In the genomic region with DNA sequence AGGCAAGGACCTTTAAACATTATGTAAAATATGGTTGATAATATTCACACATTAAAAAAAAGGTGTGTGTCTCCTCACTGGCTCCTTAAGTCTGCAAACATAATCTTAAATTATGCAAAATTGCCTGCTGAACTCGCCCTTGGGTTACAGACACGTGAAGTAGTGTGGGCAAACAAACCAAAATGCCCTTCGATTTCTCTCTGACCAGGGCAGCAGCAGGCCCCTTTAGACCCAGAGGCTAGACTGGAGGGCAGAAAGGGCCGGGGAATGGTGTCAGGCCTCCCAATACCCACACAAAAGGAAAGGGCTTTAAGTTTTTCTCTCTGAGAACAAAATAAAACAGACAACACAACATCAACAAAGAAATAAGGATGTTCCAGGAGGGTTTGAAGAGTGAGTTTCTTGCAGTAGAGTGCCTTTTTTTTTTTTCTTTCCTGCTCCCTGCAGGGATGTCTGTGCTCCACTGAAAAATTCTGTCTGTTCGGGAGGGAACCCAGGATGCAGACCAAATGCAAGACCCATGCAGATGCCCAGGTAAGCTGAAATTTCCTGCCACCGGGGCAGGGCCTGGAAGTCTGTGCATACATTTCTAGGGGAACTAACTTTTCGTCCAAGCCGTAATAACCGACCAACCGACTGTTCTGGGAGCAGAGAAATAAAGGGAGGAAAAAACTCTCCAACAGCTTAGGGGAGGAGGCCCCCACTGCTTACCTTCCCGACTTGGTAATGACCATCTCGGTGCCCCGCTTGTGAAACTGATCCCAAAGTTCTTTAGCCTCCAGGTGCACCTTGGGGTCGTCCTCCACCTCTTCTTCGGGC, we compare ENCODE assay signal across 9 cellular contexts. TPM values are rescaled to one million over a fixed set of nuclear protein-coding genes. Genes with fewer than 3 reads are reported as not detected.
DNase-seq lines count a peak whose midpoint lies in the region; ATAC-seq and TF ChIP-seq lines count a peak whose summit lies in the region.
"Had no signal": no experiment of that assay in that cellular context is flagged by ENCODE, and none has a peak within 500 bp of the region (broad histone marks: within the 10 kb centered on the region; RNA-seq: fewer than 3 reads in every experiment).

No MANE protein-coding gene starts in this region.

- TF ChIP-seq CTCF in natural killer cell (IDR thresholded peaks at IDR 0.05): no peak

- peak overlapping the region; percentile 70 for H3K9ac ChIP-seq in mucosa of stomach (ENCODE audit: low read length)

- intact Hi-C loops in natural killer cell (cut with micrococcal nuclease) (no loop called here), aorta (cut with DNase I) (loop anchor here in 1 of 2 donors (10.0 kb wide), 1 partner anchor 652 kb away; no protein-coding TSS in a partner anchor)

- peaks cover 15 to 17% of the 10 kb centered on the region in 2 donors for H3K4me1 Mint-ChIP-seq in natural killer cell
- H3K4me1 Mint-ChIP-seq in natural killer cell treated with Interleukin-12 subunit alpha and Interleukin-12 subunit beta and Interleukin-15 and Interleukin-18, amount 100 ng/mL, for 72 hours (ENCODE audit: low read depth in 2 of 2): peaks cover 13 to 18% of the 10 kb centered on the region in 2 donors

- peak overlapping the region; percentile 35 for H3K4me3 ChIP-seq in mucosa of stomach (ENCODE audit: low read length)
- H3K4me3 ChIP-seq in aorta (ENCODE audit: low read length in 2 of 2): peak overlapping the region; percentile 59 to 60

- DNase-seq in natural killer cell: no peak
- no peak for DNase-seq in natural killer cell treated with Interleukin-12 subunit alpha and Interleukin-12 subunit beta and Interleukin-15 and Interleukin-18, amount 100 ng/mL, for 72 hours (ENCODE audit: low spot score)
- no peak for DNase-seq in aorta
- DNase-seq in DMS53 (lab: John Stamatoyannopoulos, UW): no peak
- no peak for DNase-seq in SKM-1 treated with dmso at 0.1 percent for 144 hours (lab: John Stamatoyannopoulos, UW; ENCODE audit: unreplicated experiment)
- DNase-seq: amygdala had no signal

- H3K36me3 ChIP-seq in mucosa of stomach (ENCODE audit: control insufficient read depth, insufficient read depth, low read length) (no peaks in the 10 kb centered on the region), aorta (ENCODE audit: control insufficient read depth in 1 of 2, insufficient read depth in 2 of 2, low read length in 1 of 2) (no peaks in the 10 kb centered on the region)

- H3K9me3 ChIP-seq in mucosa of stomach (ENCODE audit: control insufficient read depth, low read length) (no peaks in the 10 kb centered on the region), aorta (ENCODE audit: control insufficient read depth, low read length) (no peaks in the 10 kb centered on the region)

- 55 to 84% methylated on average over 15 of the region's 15 CpGs for WGBS in aorta, 2 donors

- peaks cover 73 to 79% of the 10 kb centered on the region in 2 donors for H3K27me3 Mint-ChIP-seq in natural killer cell (ENCODE audit: low read depth in 2 of 2)
- peaks cover 58 to 81% of the 10 kb centered on the region in 2 donors for H3K27me3 Mint-ChIP-seq in natural killer cell treated with Interleukin-12 subunit alpha and Interleukin-12 subunit beta and Interleukin-15 and Interleukin-18, amount 100 ng/mL, for 72 hours

- H3K4me1 ChIP-seq in mucosa of stomach (ENCODE audit: control insufficient read depth, insufficient read depth, low read length) (peaks cover 34% of the 10 kb centered on the region), aorta (ENCODE audit: control insufficient read depth in 1 of 2, insufficient read depth in 2 of 2, low read length in 2 of 2) (no peaks in the 10 kb centered on the region)

- H3K27ac ChIP-seq in cingulate gyrus (ENCODE audit: low read depth, low read length): peak overlapping the region; percentile 29
- no peak overlapping the region for H3K27ac ChIP-seq in aorta (ENCODE audit: low read depth in 1 of 2, low read length in 2 of 2)

- H3K27me3 ChIP-seq in mucosa of stomach (ENCODE audit: control insufficient read depth, insufficient read depth, low read length) (peaks cover 52% of the 10 kb centered on the region), aorta (ENCODE audit: control insufficient read depth in 1 of 2, insufficient read depth in 2 of 2, low read length in 1 of 2) (no peaks in the 10 kb centered on the region)

- ATAC-seq in natural killer cell (no peak), aorta (ENCODE audit: low FRiP score) (no peak), GM19023 (IDR thresholded peaks at IDR 0.05; ENCODE audit: unreplicated experiment) (no peak)
- ATAC-seq in natural killer cell treated with Interleukin-12 subunit alpha and Interleukin-12 subunit beta and Interleukin-15 and Interleukin-18, amount 100 ng/mL, for 72 hours: no peak

- no peak overlapping the region for H3K27ac Mint-ChIP-seq in natural killer cell
- H3K27ac Mint-ChIP-seq in natural killer cell treated with Interleukin-12 subunit alpha and Interleukin-12 subunit beta and Interleukin-15 and Interleukin-18, amount 100 ng/mL, for 72 hours: no peak overlapping the region

- no peaks in the 10 kb centered on the region for H3K36me3 Mint-ChIP-seq in natural killer cell
- no peaks in the 10 kb centered on the region for H3K36me3 Mint-ChIP-seq in natural killer cell treated with Interleukin-12 subunit alpha and Interleukin-12 subunit beta and Interleukin-15 and Interleukin-18, amount 100 ng/mL, for 72 hours

- H3K9me3 Mint-ChIP-seq in natural killer cell: no peaks in the 10 kb centered on the region
- no peaks in the 10 kb centered on the region for H3K9me3 Mint-ChIP-seq in natural killer cell treated with Interleukin-12 subunit alpha and Interleukin-12 subunit beta and Interleukin-15 and Interleukin-18, amount 100 ng/mL, for 72 hours

- H3K4me3 Mint-ChIP-seq in natural killer cell: peak overlapping the region; percentile 74
- H3K4me3 Mint-ChIP-seq in natural killer cell treated with Interleukin-12 subunit alpha and Interleukin-12 subunit beta and Interleukin-15 and Interleukin-18, amount 100 ng/mL, for 72 hours: no peak overlapping the region

RNA-seq across cellular contexts. Expression of a gene that starts 1.7 kb away (rescaled TPM):
- total RNA-seq in natural killer cell: under 1 TPM in 1 of 3 donors, not detected in 2; 0.05 TPM
- not detected for total RNA-seq in natural killer cell treated with Interleukin-12 subunit alpha and Interleukin-12 subunit beta and Interleukin-15 and Interleukin-18, amount 100 ng/mL, for 72 hours
- 1 to 10 TPM; 3.7 to 6.8 TPM for total RNA-seq in aorta
- polyA plus RNA-seq in aorta: 1 to 10 TPM; 2.2 to 5.1 TPM

Comparison
In these comparisons a context has a peak if more than half of its experiments do, and no peak if none do; other contexts are left out.
1. RNA of a gene that starts 1.7 kb away (total RNA-seq): 3.7 to 6.8 TPM in aorta; not detected in natural killer cell treated with Interleukin-12 subunit alpha and Interleukin-12 subunit beta and Interleukin-15 and Interleukin-18, amount 100 ng/mL, for 72 hours and 0.05 TPM in natural killer cell; every median in the first group is over 4 times any median in the second.